9 cellular contexts compared by ENCODE assay signal in genomic region chr2:80256396-80257167, GRCh38.
DNase-seq lines count a peak whose midpoint lies in the region; ATAC-seq and TF ChIP-seq lines count a peak whose summit lies in the region.
"Had no signal": no experiment of that assay in that cellular context is flagged by ENCODE, and none has a peak within 500 bp of the region (broad histone marks: within the 10 kb centered on the region; RNA-seq: fewer than 3 reads in every experiment).

No MANE protein-coding gene starts in this region.

- H3K4me3 Mint-ChIP-seq in stimulated activated memory B cell treated with anti-CD40 and anti-IgM and Interleukin-4, amounts not matched to agents 10 μg/mL and 1 μg/mL and 100 μg/mL, for 72 hours, result no peak overlapping the region
- H3K4me3 Mint-ChIP-seq: activated T-helper 1 cell treated with anti-CD3 and anti-CD28 coated beads, Interleukin-12 subunit alpha, Interleukin-12 subunit beta, Interleukin-2, Interleukin-4 antibody, amounts not matched to agents 30 ng/mL and 10 ng/mL and 1 ng/mL, durations not matched to agents 14 hours and 24 hours and 36 hours had no signal

- H4K20me1 ChIP-seq in OCI-LY3 (ENCODE audit: insufficient read depth, low read length), result no peaks in the 10 kb centered on the region

- H3K36me3 Mint-ChIP-seq in stimulated activated memory B cell treated with anti-CD40 and anti-IgM and Interleukin-4, amounts not matched to agents 10 μg/mL and 1 μg/mL and 100 μg/mL, for 72 hours, result no peaks in the 10 kb centered on the region

- no peak overlapping the region for H3K9ac ChIP-seq in OCI-LY3 (ENCODE audit: low read length)

- no peak overlapping the region for H3K4me2 ChIP-seq in OCI-LY3 (ENCODE audit: low read length)

- H3K36me3 ChIP-seq in OCI-LY3 (replicated peaks; ENCODE audit: low read depth, low read length), result no peaks in the 10 kb centered on the region
- H3K36me3 ChIP-seq in effector memory CD4-positive, alpha-beta T cell (ENCODE audit: control insufficient read depth, insufficient read depth, low read length), result no peaks in the 10 kb centered on the region

- H3K4me3 ChIP-seq in GM12865 (ENCODE audit: low read depth, low read length) (no peak overlapping the region), OCI-LY3 (ENCODE audit: low read length) (no peak overlapping the region)
- H3K4me3 ChIP-seq in effector memory CD4-positive, alpha-beta T cell (ENCODE audit: insufficient read depth, low read depth, low read length, poor library complexity, severe bottlenecking), result no peak overlapping the region

- TF ChIP-seq CTCF in 22Rv1 (IDR thresholded peaks at IDR 0.05) (peak; percentile 62), GM12865 (IDR thresholded peaks at IDR 0.05; ENCODE audit: insufficient read depth, low read depth, low read length, missing control alignments) (peak; percentile 19), OCI-LY3 (IDR thresholded peaks at IDR 0.05; ENCODE audit: low read depth, low read length) (peak; percentile 21)

- no peak for ATAC-seq in stimulated activated memory B cell treated with anti-CD40 and anti-IgM and Interleukin-4, amounts not matched to agents 10 μg/mL and 1 μg/mL and 100 μg/mL, for 72 hours

- H3K27ac Mint-ChIP-seq in stimulated activated memory B cell treated with anti-CD40 and anti-IgM and Interleukin-4, amounts not matched to agents 10 μg/mL and 1 μg/mL and 100 μg/mL, for 72 hours, result no peak overlapping the region
- H3K27ac Mint-ChIP-seq: activated T-helper 1 cell treated with anti-CD3 and anti-CD28 coated beads, Interleukin-12 subunit alpha, Interleukin-12 subunit beta, Interleukin-2, Interleukin-4 antibody, amounts not matched to agents 30 ng/mL and 10 ng/mL and 1 ng/mL, durations not matched to agents 14 hours and 24 hours and 36 hours had no signal

- H3K27me3 ChIP-seq in OCI-LY3 (ENCODE audit: low read depth, low read length), result no peaks in the 10 kb centered on the region
- no peaks in the 10 kb centered on the region for H3K27me3 ChIP-seq in effector memory CD4-positive, alpha-beta T cell (replicated peaks; ENCODE audit: control insufficient read depth, insufficient read depth, low read length, poor library complexity, severe bottlenecking)

- no peak overlapping the region for H2AFZ ChIP-seq in OCI-LY3 (ENCODE audit: low read depth, low read length)

- no peaks in the 10 kb centered on the region for H3K9me3 Mint-ChIP-seq in stimulated activated memory B cell treated with anti-CD40 and anti-IgM and Interleukin-4, amounts not matched to agents 10 μg/mL and 1 μg/mL and 100 μg/mL, for 72 hours

- H3K79me2 ChIP-seq in OCI-LY3 (ENCODE audit: low read length), result no peaks in the 10 kb centered on the region

- H3K9me3 ChIP-seq in OCI-LY3 (ENCODE audit: insufficient read depth, low read length), result no peaks in the 10 kb centered on the region
- no peaks in the 10 kb centered on the region for H3K9me3 ChIP-seq in effector memory CD4-positive, alpha-beta T cell (ENCODE audit: control insufficient read depth, low read length)

- no peaks in the 10 kb centered on the region for H3K27me3 Mint-ChIP-seq in stimulated activated memory B cell treated with anti-CD40 and anti-IgM and Interleukin-4, amounts not matched to agents 10 μg/mL and 1 μg/mL and 100 μg/mL, for 72 hours

- DNase-seq in GM12865 (ENCODE audit: low read depth), result peak; percentile 4
- peak; percentile 27 for DNase-seq in globus pallidus (ENCODE audit: low spot score)
- no peak for DNase-seq in NCI-H2171 treated with DMSO at 0.1 percent for 48 hours (lab: John Stamatoyannopoulos, UW)
- DNase-seq in RPMI8226, result no peak
- no peak for DNase-seq in effector memory CD4-positive, alpha-beta T cell

- H3K4me1 Mint-ChIP-seq in stimulated activated memory B cell treated with anti-CD40 and anti-IgM and Interleukin-4, amounts not matched to agents 10 μg/mL and 1 μg/mL and 100 μg/mL, for 72 hours, result no peaks in the 10 kb centered on the region

- H3K27ac ChIP-seq in 22Rv1 (no peak overlapping the region), OCI-LY3 (ENCODE audit: low read length) (no peak overlapping the region)
- no peak overlapping the region for H3K27ac ChIP-seq in effector memory CD4-positive, alpha-beta T cell (ENCODE audit: insufficient read depth, low read length, poor library complexity, severe bottlenecking)

- H3K4me1 ChIP-seq in OCI-LY3 (ENCODE audit: low read length), result no peaks in the 10 kb centered on the region
- H3K4me1 ChIP-seq in effector memory CD4-positive, alpha-beta T cell (ENCODE audit: control insufficient read depth, insufficient read depth, low read length, poor library complexity, severe bottlenecking), result no peaks in the 10 kb centered on the region

Comparison
In these comparisons a context has a peak if more than half of its experiments do, and no peak if none do; other contexts are left out.
1. DNase-seq: peak in GM12865 (single experiment) and globus pallidus (single experiment); none in NCI-H2171 treated with DMSO at 0.1 percent for 48 hours (single experiment), RPMI8226 (single experiment) and effector memory CD4-positive, alpha-beta T cell (0 of 3).
2. Peak in every context shown above with its lines, with median percentiles within 50 percentile points of each other: CTCF ChIP-seq.